ENCODE assay signal across 16 cellular contexts in the genomic region with DNA sequence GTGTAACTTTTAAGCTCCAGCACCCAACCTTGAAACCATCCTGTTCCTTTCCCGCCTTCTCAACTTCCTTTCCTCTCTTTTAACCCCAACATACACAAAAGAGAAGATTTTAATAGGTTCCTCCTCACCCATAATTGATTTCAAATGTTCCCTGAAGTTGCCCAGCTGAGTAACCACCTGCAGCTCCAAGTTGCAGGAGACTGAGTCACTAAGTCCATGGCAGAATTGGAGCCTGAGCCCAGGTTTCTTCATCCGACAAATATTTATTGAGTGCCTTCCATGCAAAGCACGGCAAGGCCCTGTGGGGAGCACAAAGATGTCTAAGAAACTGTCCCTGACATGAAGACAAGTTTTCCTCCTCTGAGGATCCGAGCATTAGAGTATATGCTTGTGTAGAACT.
"Had no signal": no experiment of that assay in that cellular context is flagged by ENCODE, and none has a peak within 500 bp of the region (broad histone marks: within the 10 kb centered on the region; RNA-seq: fewer than 3 reads in every experiment).

No MANE protein-coding gene starts in this region.

- DNase-seq: activated CD4-positive, alpha-beta memory T cell treated with anti-CD3 and anti-CD28 coated beads for 36 hours; activated CD4-positive, alpha-beta T cell treated with anti-CD3 and anti-CD28 coated beads for 36 hours; activated CD8-positive, alpha-beta memory T cell treated with anti-CD3 and anti-CD28 coated beads, Interleukin-2, amount 10 ng/mL, durations not matched to agents 7 days and 5 days; activated T-cell treated with anti-CD3 and anti-CD28 coated beads, Interleukin-2, amount 50 U/mL, for 1 hour; amniotic stem cell; cerebellar nuclear complex; effector memory CD4-positive, alpha-beta T cell; kidney; left ventricle myocardium inferior; stimulated activated CD4-positive, alpha-beta T cell treated with anti-CD3 and anti-CD28 coated beads, Interleukin-2, amount 100 ng/mL, for 48 hours; T-helper 17 cell had no signal

- H3K9me3 ChIP-seq: breast epithelium, left ventricle myocardium inferior, tibial nerve had no signal

- H3K4me3 ChIP-seq: breast epithelium, hepatocyte, left ventricle myocardium inferior, tibial nerve had no signal

- ATAC-seq: activated CD4-positive, alpha-beta T cell treated with anti-CD3 and anti-CD28 coated beads for 36 hours; activated CD8-positive, alpha-beta memory T cell treated with anti-CD3 and anti-CD28 coated beads, Interleukin-2, amount 10 ng/mL, durations not matched to agents 7 days and 5 days; natural killer cell treated with Interleukin-12 subunit alpha and Interleukin-12 subunit beta and Interleukin-15 and Interleukin-18, amount 100 ng/mL, for 72 hours; stimulated activated memory B cell treated with anti-CD40 and anti-IgM and Interleukin-4, amounts not matched to agents 10 μg/mL and 1 μg/mL and 100 μg/mL, for 72 hours; T-helper 17 cell had no signal

- H3K27ac ChIP-seq: hepatocyte, left ventricle myocardium inferior had no signal

- H3K4me1 ChIP-seq: breast epithelium had no signal

- H3K36me3 ChIP-seq: breast epithelium, left ventricle myocardium inferior, tibial nerve had no signal
